9 cellular contexts compared by ENCODE assay signal in the genomic region with DNA sequence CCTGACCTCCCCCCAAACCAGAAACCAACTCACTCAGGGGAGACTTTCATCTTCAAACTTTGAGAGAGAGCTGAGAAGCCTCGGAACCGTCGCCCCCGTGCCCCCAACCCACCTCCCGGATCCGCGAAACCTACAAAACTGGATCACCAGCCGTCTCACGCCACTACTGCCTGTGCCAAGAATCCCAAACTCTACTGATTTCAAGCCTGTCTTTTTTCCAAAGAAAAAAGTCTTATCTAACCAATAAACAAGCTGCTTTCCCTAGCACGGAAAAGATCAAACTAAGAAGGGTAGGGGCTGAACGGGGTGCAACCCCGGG. TPM values are rescaled to one million over a fixed set of nuclear protein-coding genes. Genes with fewer than 3 reads are reported as not detected.
DNase-seq lines count a peak whose midpoint lies in the region; ATAC-seq and TF ChIP-seq lines count a peak whose summit lies in the region.
"Had no signal": no experiment of that assay in that cellular context is flagged by ENCODE, and none has a peak within 500 bp of the region (broad histone marks: within the 10 kb centered on the region; RNA-seq: fewer than 3 reads in every experiment).

No MANE protein-coding gene starts in this region.

- peak overlapping the region; percentile 98 for H3K4me3 ChIP-seq in GM23338
- peak overlapping the region; percentile 72 for H3K4me3 ChIP-seq in WERI-Rb-1 (ENCODE audit: low read depth, low read length)
- peak overlapping the region; percentile 100 for H3K4me3 ChIP-seq in right cardiac atrium (ENCODE audit: low read length)
- peak overlapping the region; percentile 83 for H3K4me3 ChIP-seq in skeletal muscle satellite cell (ENCODE audit: low read length)

- H3K27ac ChIP-seq in GM23338 (ENCODE audit: low read depth) (no peak overlapping the region), WERI-Rb-1 (peak overlapping the region; percentile 60), right cardiac atrium (ENCODE audit: low read length) (peak overlapping the region; percentile 94)
- H3K27ac ChIP-seq: neutrophil had no signal

- H3K4me1 ChIP-seq in GM23338 (ENCODE audit: insufficient read depth): peaks cover 26% of the 10 kb centered on the region
- peaks cover 3% of the 10 kb centered on the region for H3K4me1 ChIP-seq in right cardiac atrium (ENCODE audit: control insufficient read depth, insufficient read depth, low read length)
- H3K4me1 ChIP-seq in skeletal muscle satellite cell (ENCODE audit: control insufficient read depth, insufficient read depth, low read length): peaks cover 9% of the 10 kb centered on the region

- peaks cover 6% of the 10 kb centered on the region; the same call in 1 of the 3 replicates for H3K9me3 Mint-ChIP-seq in GM23338

- peak overlapping the region; percentile 78 for H3K9ac ChIP-seq in skeletal muscle satellite cell (ENCODE audit: low read depth, low read length)

- H3K36me3 Mint-ChIP-seq in GM23338 (ENCODE audit: low read depth): peaks cover 3% of the 10 kb centered on the region; the same call in 1 of the 3 replicates

- TF ChIP-seq CTCF in GM23338 (conservative IDR thresholded peaks at IDR 0.05; ENCODE audit: low read depth in 2 of 2) (no peak), WERI-Rb-1 (IDR thresholded peaks at IDR 0.05; ENCODE audit: low read depth, low read length) (no peak)

- H3K4me1 Mint-ChIP-seq in GM23338: peaks cover 7% of the 10 kb centered on the region

- H3K79me2 ChIP-seq in GM23338 (replicated peaks; ENCODE audit: insufficient read depth): no peaks in the 10 kb centered on the region; the same call in none of the 2 replicates

- H3K4me2 ChIP-seq in GM23338 (no peak overlapping the region; the same call in 1 of the 2 replicates), skeletal muscle satellite cell (ENCODE audit: low read length) (peak overlapping the region; percentile 98)

- H3K9me3 ChIP-seq in WERI-Rb-1 (ENCODE audit: severe bottlenecking) (no peaks in the 10 kb centered on the region), right cardiac atrium (ENCODE audit: control insufficient read depth, low read length) (no peaks in the 10 kb centered on the region), skeletal muscle satellite cell (replicated peaks; ENCODE audit: low read length) (no peaks in the 10 kb centered on the region)
- H3K9me3 ChIP-seq: neutrophil had no signal

- H3F3A ChIP-seq in GM23338 (replicated peaks; ENCODE audit: low read depth): peaks cover 7% of the 10 kb centered on the region

- intact Hi-C loops in right cardiac atrium (cut with DNase I) (loop anchor here (5.0 to 10.0 kb wide), 4 partner anchors 97 to 267 kb away; no protein-coding TSS in a partner anchor), head of caudate nucleus (cut with DNase I) (loop anchor here (10.0 kb wide), 1 partner anchor 105 kb away; no protein-coding TSS in a partner anchor)

- no peak for DNase-seq in GM23338 (ENCODE audit: low spot score)
- DNase-seq in WERI-Rb-1: no peak
- no peak for DNase-seq in right cardiac atrium
- DNase-seq in head of caudate nucleus: no peak
- DNase-seq in activated CD8-positive, alpha-beta memory T cell treated with anti-CD3 and anti-CD28 coated beads, Interleukin-2, amount 50 U/mL, for 4 hours: no peak

- no peaks in the 10 kb centered on the region for H3K9me2 ChIP-seq in GM23338 (ENCODE audit: insufficient read depth)

- under 1% methylated on average over 12 of the region's 12 CpGs for WGBS in right cardiac atrium

- no peak overlapping the region; the same call in 1 of the 2 replicates for H3K27ac Mint-ChIP-seq in GM23338

- peaks cover 18% of the 10 kb centered on the region for H4K20me1 ChIP-seq in GM23338 (replicated peaks; ENCODE audit: insufficient read depth)

- H2AFZ ChIP-seq in GM23338: no peak overlapping the region

- H3K27me3 Mint-ChIP-seq in GM23338 (ENCODE audit: insufficient read depth, low read depth, poor library complexity): peaks cover 10% of the 10 kb centered on the region

- H3K4me3 Mint-ChIP-seq in GM23338: no peak overlapping the region; the same call in 2 of the 3 replicates

- ATAC-seq in GM23338: no peak
- ATAC-seq in right cardiac atrium: no peak
- no peak for ATAC-seq in HG02623 (IDR thresholded peaks at IDR 0.05; ENCODE audit: unreplicated experiment)
- ATAC-seq in GM19328 (IDR thresholded peaks at IDR 0.05; ENCODE audit: unreplicated experiment): no peak

- peaks cover 13% of the 10 kb centered on the region; the same call in 1 of the 2 replicates for H3K36me3 ChIP-seq in GM23338 (ENCODE audit: insufficient read depth)
- peaks cover 19% of the 10 kb centered on the region for H3K36me3 ChIP-seq in WERI-Rb-1
- no peaks in the 10 kb centered on the region for H3K36me3 ChIP-seq in skeletal muscle satellite cell (ENCODE audit: insufficient read depth, low read length)
- H3K36me3 ChIP-seq: neutrophil had no signal

- H3K27me3 ChIP-seq in GM23338 (ENCODE audit: insufficient read depth) (peaks cover 14% of the 10 kb centered on the region), WERI-Rb-1 (ENCODE audit: insufficient read depth, low read depth, severe bottlenecking) (no peaks in the 10 kb centered on the region), right cardiac atrium (ENCODE audit: control insufficient read depth, insufficient read depth) (no peaks in the 10 kb centered on the region), skeletal muscle satellite cell (ENCODE audit: control insufficient read depth, insufficient read depth, low read length) (no peaks in the 10 kb centered on the region)
- H3K27me3 ChIP-seq: neutrophil had no signal

TF ChIP-seq in GM23338, 12 proteins besides CTCF, POLR2A, EP300 and RAD21 (continues in another document):
- TF ChIP-seq STAT1 (IDR thresholded peaks at IDR 0.05; ENCODE audit: unreplicated experiment) (no peak), JUNB (IDR thresholded peaks at IDR 0.05; ENCODE audit: unreplicated experiment) (no peak), ZNF331 (CRISPR knock-in tag; IDR thresholded peaks at IDR 0.05; ENCODE audit: low read depth) (no peak), EZH2phosphoT487 (IDR thresholded peaks at IDR 0.05; ENCODE audit: unreplicated experiment) (no peak), EZH2 (IDR thresholded peaks at IDR 0.05; ENCODE audit: low read depth, unreplicated experiment) (no peak), ZNF114 (CRISPR knock-in tag; IDR thresholded peaks at IDR 0.05) (no peak), NANOG (IDR thresholded peaks at IDR 0.05; ENCODE audit: borderline replicate concordance) (no peak), CREB1 (CRISPR knock-in tag; IDR thresholded peaks at IDR 0.05; ENCODE audit: low read depth) (no peak)
- TF ChIP-seq, protein P1, sequence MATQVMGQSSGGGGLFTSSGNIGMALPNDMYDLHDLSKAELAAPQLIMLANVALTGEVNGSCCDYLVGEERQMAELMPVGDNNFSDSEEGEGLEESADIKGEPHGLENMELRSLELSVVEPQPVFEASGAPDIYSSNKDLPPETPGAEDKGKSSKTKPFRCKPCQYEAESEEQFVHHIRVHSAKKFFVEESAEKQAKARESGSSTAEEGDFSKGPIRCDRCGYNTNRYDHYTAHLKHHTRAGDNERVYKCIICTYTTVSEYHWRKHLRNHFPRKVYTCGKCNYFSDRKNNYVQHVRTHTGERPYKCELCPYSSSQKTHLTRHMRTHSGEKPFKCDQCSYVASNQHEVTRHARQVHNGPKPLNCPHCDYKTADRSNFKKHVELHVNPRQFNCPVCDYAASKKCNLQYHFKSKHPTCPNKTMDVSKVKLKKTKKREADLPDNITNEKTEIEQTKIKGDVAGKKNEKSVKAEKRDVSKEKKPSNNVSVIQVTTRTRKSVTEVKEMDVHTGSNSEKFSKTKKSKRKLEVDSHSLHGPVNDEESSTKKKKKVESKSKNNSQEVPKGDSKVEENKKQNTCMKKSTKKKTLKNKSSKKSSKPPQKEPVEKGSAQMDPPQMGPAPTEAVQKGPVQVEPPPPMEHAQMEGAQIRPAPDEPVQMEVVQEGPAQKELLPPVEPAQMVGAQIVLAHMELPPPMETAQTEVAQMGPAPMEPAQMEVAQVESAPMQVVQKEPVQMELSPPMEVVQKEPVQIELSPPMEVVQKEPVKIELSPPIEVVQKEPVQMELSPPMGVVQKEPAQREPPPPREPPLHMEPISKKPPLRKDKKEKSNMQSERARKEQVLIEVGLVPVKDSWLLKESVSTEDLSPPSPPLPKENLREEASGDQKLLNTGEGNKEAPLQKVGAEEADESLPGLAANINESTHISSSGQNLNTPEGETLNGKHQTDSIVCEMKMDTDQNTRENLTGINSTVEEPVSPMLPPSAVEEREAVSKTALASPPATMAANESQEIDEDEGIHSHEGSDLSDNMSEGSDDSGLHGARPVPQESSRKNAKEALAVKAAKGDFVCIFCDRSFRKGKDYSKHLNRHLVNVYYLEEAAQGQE (IDR thresholded peaks at IDR 0.05; ENCODE audit: unreplicated experiment): no peak

RNA-seq across cellular contexts. Expression of gene AXIN2, which starts 2.0 kb away (rescaled TPM):
- 28.2 and 32.7 TPM in 2 replicates for total RNA-seq in GM23338 (2014; rRNA removed; shearing (Covaris generic))
- polyA plus RNA-seq in GM23338 (2016; fragmentation: Nextera tagmentation; extraction: Ambion mirVana) (8.0 and 9.4 TPM in 2 replicates), right cardiac atrium (8.9 TPM)
- total RNA-seq in right cardiac atrium: 10 to 100 TPM; 26.0 to 31.1 (median 29.0) TPM
- 0.51 and 1.5 TPM in 2 replicates for total RNA-seq in skeletal muscle satellite cell (2012; rRNA removed)
